Comparison of ENCODE assay signal across 10 cellular contexts in genomic region chr1:72557446-72558049, GRCh38.
DNase-seq lines count a peak whose midpoint lies in the region; ATAC-seq and TF ChIP-seq lines count a peak whose summit lies in the region.
"Had no signal": no experiment of that assay in that cellular context is flagged by ENCODE, and none has a peak within 500 bp of the region (broad histone marks: within the 10 kb centered on the region; RNA-seq: fewer than 3 reads in every experiment).

No MANE protein-coding gene starts in this region.

- DNase-seq in DMS153 (lab: John Stamatoyannopoulos, UW) (peak; percentile 38), brain microvascular endothelial cell (peak; percentile 6), mesendoderm (peak; percentile 71), NCI-H2107 (lab: John Stamatoyannopoulos, UW) (no peak), GM13977 (ENCODE audit: low spot score) (no peak)
- DNase-seq: activated T-cell treated with anti-CD3 and anti-CD28 coated beads, Interleukin-2, amount 50 U/mL, for 72 hours; stomach had no signal

- no peaks in the 10 kb centered on the region for H3K4me1 ChIP-seq in mesendoderm (ENCODE audit: control insufficient read depth, low read depth, low read length)
- H3K4me1 ChIP-seq: stomach had no signal

- H3K56ac ChIP-seq in mesendoderm (ENCODE audit: low read length): no peak overlapping the region

- H3K27ac ChIP-seq in brain microvascular endothelial cell (no peak overlapping the region), mesendoderm (ENCODE audit: low read depth, low read length) (no peak overlapping the region)
- H3K27ac ChIP-seq: stomach had no signal

- no peaks in the 10 kb centered on the region for H3K36me3 ChIP-seq in brain microvascular endothelial cell (replicated peaks)
- no peaks in the 10 kb centered on the region for H3K36me3 ChIP-seq in mesendoderm (ENCODE audit: control insufficient read depth, insufficient read depth, low read length)
- H3K36me3 ChIP-seq: stomach had no signal

- no peak overlapping the region for H2BK15ac ChIP-seq in mesendoderm (replicated peaks; ENCODE audit: low read depth)

- TF ChIP-seq CTCF in brain microvascular endothelial cell (IDR thresholded peaks at IDR 0.05; ENCODE audit: low read depth, low read length, missing control alignments) (peak; percentile 70), GM13977 (IDR thresholded peaks at IDR 0.05; ENCODE audit: extremely low read depth, insufficient read depth, missing control alignments) (no peak)

- H3K79me2 ChIP-seq in mesendoderm (ENCODE audit: control insufficient read depth, insufficient read depth, low read length): no peaks in the 10 kb centered on the region

- peak; percentile 25; the same call in 1 of the 2 replicates for TF ChIP-seq RAD21 in Ishikawa (IDR thresholded peaks at IDR 0.05; ENCODE audit: low read depth)

- TF ChIP-seq EP300 in Ishikawa (IDR thresholded peaks at IDR 0.05; ENCODE audit: borderline replicate concordance): no peak

- H4K5ac ChIP-seq in mesendoderm (ENCODE audit: low read length): no peak overlapping the region

- no peaks in the 10 kb centered on the region for H3K79me1 ChIP-seq in mesendoderm (ENCODE audit: low read length)

- H3K18ac ChIP-seq in mesendoderm (ENCODE audit: low read length): no peak overlapping the region

- H2BK5ac ChIP-seq in mesendoderm (ENCODE audit: low read length): no peak overlapping the region

- in situ Hi-C loops in brain microvascular endothelial cell (cut with HindIII; ENCODE audit: low pct_ligation_motif_present, low sequenced_read_pairs): no loop called here
- in situ Hi-C loops in GM13977 (cut with MboI; ENCODE audit: low pct_unique_long_range_greater_than_20kb, low sequenced_read_pairs, unreplicated experiment): no loop called here

- no CpG with 5 or more reads among the region's 1 CpG for WGBS in mesendoderm (ENCODE audit: extremely low coverage, insufficient coverage, low lambda C conversion rate)

- no peak overlapping the region for H3K9ac ChIP-seq in mesendoderm (ENCODE audit: low read length)

- no peak overlapping the region for H3K4me2 ChIP-seq in mesendoderm (ENCODE audit: low read length)

- H3K4me3 ChIP-seq in brain microvascular endothelial cell (ENCODE audit: low read depth, low read length) (no peak overlapping the region), mesendoderm (ENCODE audit: low read length) (no peak overlapping the region)
- H3K4me3 ChIP-seq: stomach had no signal

- no peak overlapping the region for H3K23ac ChIP-seq in mesendoderm (ENCODE audit: low read length)

- H2BK120ac ChIP-seq in mesendoderm (ENCODE audit: low read depth, low read length): no peak overlapping the region

- ATAC-seq in GM21619 (IDR thresholded peaks at IDR 0.05; ENCODE audit: unreplicated experiment): no peak
- no peak for ATAC-seq in HG03159 (IDR thresholded peaks at IDR 0.05; ENCODE audit: unreplicated experiment)
- ATAC-seq: activated T-cell treated with anti-CD3 and anti-CD28 coated beads, Interleukin-2, amount 50 U/mL, for 72 hours had no signal

- H3K4ac ChIP-seq in mesendoderm (ENCODE audit: low read depth, low read length): no peak overlapping the region

- H2AK5ac ChIP-seq in mesendoderm (ENCODE audit: low read length): no peak overlapping the region

- H3K27me3 ChIP-seq in brain microvascular endothelial cell (replicated peaks) (no peaks in the 10 kb centered on the region), mesendoderm (ENCODE audit: insufficient read depth, low read length, poor library complexity) (no peaks in the 10 kb centered on the region)
- H3K27me3 ChIP-seq: stomach had no signal

- no peak overlapping the region for H4K8ac ChIP-seq in mesendoderm (ENCODE audit: low read depth, low read length)

TF ChIP-seq in Ishikawa, 13 proteins besides CTCF, POLR2A, EP300 and RAD21:
- TF ChIP-seq NFIC (IDR thresholded peaks at IDR 0.05) (no peak), ZBTB7A (IDR thresholded peaks at IDR 0.05; ENCODE audit: low read depth) (no peak)
- TF ChIP-seq, protein P1, sequence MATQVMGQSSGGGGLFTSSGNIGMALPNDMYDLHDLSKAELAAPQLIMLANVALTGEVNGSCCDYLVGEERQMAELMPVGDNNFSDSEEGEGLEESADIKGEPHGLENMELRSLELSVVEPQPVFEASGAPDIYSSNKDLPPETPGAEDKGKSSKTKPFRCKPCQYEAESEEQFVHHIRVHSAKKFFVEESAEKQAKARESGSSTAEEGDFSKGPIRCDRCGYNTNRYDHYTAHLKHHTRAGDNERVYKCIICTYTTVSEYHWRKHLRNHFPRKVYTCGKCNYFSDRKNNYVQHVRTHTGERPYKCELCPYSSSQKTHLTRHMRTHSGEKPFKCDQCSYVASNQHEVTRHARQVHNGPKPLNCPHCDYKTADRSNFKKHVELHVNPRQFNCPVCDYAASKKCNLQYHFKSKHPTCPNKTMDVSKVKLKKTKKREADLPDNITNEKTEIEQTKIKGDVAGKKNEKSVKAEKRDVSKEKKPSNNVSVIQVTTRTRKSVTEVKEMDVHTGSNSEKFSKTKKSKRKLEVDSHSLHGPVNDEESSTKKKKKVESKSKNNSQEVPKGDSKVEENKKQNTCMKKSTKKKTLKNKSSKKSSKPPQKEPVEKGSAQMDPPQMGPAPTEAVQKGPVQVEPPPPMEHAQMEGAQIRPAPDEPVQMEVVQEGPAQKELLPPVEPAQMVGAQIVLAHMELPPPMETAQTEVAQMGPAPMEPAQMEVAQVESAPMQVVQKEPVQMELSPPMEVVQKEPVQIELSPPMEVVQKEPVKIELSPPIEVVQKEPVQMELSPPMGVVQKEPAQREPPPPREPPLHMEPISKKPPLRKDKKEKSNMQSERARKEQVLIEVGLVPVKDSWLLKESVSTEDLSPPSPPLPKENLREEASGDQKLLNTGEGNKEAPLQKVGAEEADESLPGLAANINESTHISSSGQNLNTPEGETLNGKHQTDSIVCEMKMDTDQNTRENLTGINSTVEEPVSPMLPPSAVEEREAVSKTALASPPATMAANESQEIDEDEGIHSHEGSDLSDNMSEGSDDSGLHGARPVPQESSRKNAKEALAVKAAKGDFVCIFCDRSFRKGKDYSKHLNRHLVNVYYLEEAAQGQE (IDR thresholded peaks at IDR 0.05; ENCODE audit: low read depth): no peak

Comparison
In these comparisons a context has a peak if more than half of its experiments do, and no peak if none do; other contexts are left out.
1. DNase-seq: peak in DMS153 (single experiment), brain microvascular endothelial cell (single experiment) and mesendoderm (single experiment); none in NCI-H2107 (single experiment) and GM13977 (single experiment).